Comparison of ENCODE assay signal across 8 cellular contexts in genomic region chr6:127641905-127642304, GRCh38.
DNase-seq lines count a peak whose midpoint lies in the region; ATAC-seq and TF ChIP-seq lines count a peak whose summit lies in the region.

No MANE protein-coding gene starts in this region.

- DNase-seq in DMS114 treated with DMSO at 0.1 percent for 48 hours (lab: John Stamatoyannopoulos, UW; ENCODE audit: unreplicated experiment) (peak; percentile 3), NOMO-1 treated with dmso at 0.1 percent for 144 hours (lab: John Stamatoyannopoulos, UW; ENCODE audit: unreplicated experiment) (peak; percentile 15), dedifferentiated amniotic fluid mesenchymal stem cell (ENCODE audit: extremely low spot score) (peak; percentile 50), mucosa of descending colon (peak in 1 of 3 donors; percentile 16), immature natural killer cell (no peak), aorta (no peak)

- no peaks in the 10 kb centered on the region for H3K27me3 ChIP-seq in aorta (ENCODE audit: control insufficient read depth in 1 of 2, insufficient read depth in 2 of 2, low read length in 1 of 2)

- H3K9me3 Mint-ChIP-seq in immature natural killer cell = peaks cover 0 to 4% (median under 1%) of the 10 kb centered on the region in 6 donors

- H3K9me3 ChIP-seq in mucosa of descending colon = no peaks in the 10 kb centered on the region
- H3K9me3 ChIP-seq in aorta (ENCODE audit: control insufficient read depth, low read length) = no peaks in the 10 kb centered on the region

- H3K4me3 ChIP-seq in mucosa of descending colon (no peak overlapping the region), aorta (ENCODE audit: low read length in 2 of 2) (no peak overlapping the region)

- no peak overlapping the region for H3K27ac Mint-ChIP-seq in immature natural killer cell

- no peak overlapping the region for H3K4me3 Mint-ChIP-seq in immature natural killer cell

- H3K36me3 Mint-ChIP-seq in immature natural killer cell = no peaks in the 10 kb centered on the region

- no peak for TF ChIP-seq CTCF in mucosa of descending colon (IDR thresholded peaks at IDR 0.05)

- ATAC-seq in GM19025 (IDR thresholded peaks at IDR 0.05; ENCODE audit: low read depth, unreplicated experiment) (peak; percentile 63), HG03378 (IDR thresholded peaks at IDR 0.05; ENCODE audit: unreplicated experiment) (peak; percentile 88), mucosa of descending colon (peak; percentile 43), aorta (ENCODE audit: low FRiP score) (no peak)

- no peak overlapping the region for H3K27ac ChIP-seq in aorta (ENCODE audit: low read depth in 1 of 2, low read length in 2 of 2)

- H3K27me3 Mint-ChIP-seq in immature natural killer cell (ENCODE audit: low read depth in 3 of 3) = peaks cover 0 to 6% (median 0%) of the 10 kb centered on the region in 3 donors

- 36 to 38% methylated on average over 7 of the region's 7 CpGs for WGBS in aorta, 2 donors

- intact Hi-C loops in mucosa of descending colon (cut with DNase I, micrococcal nuclease) (no loop called here), aorta (cut with DNase I) (loop anchor here in 1 of 2 donors (10.0 kb wide), 1 partner anchor 87 kb away; no protein-coding TSS in a partner anchor)

- H3K4me1 Mint-ChIP-seq in immature natural killer cell = no peaks in the 10 kb centered on the region

- H3K4me1 ChIP-seq in mucosa of descending colon (ENCODE audit: low read depth) = no peaks in the 10 kb centered on the region
- no peaks in the 10 kb centered on the region for H3K4me1 ChIP-seq in aorta (ENCODE audit: control insufficient read depth in 1 of 2, insufficient read depth in 2 of 2, low read length in 2 of 2)

- H3K36me3 ChIP-seq in mucosa of descending colon (ENCODE audit: low read depth) (no peaks in the 10 kb centered on the region), aorta (ENCODE audit: control insufficient read depth in 1 of 2, insufficient read depth in 2 of 2, low read length in 1 of 2) (no peaks in the 10 kb centered on the region)

Comparison
In these comparisons a context has a peak if more than half of its experiments do, and no peak if none do; other contexts are left out.
1. DNase-seq: peak in DMS114 treated with DMSO at 0.1 percent for 48 hours (single experiment), NOMO-1 treated with dmso at 0.1 percent for 144 hours (single experiment) and dedifferentiated amniotic fluid mesenchymal stem cell (single experiment); none in immature natural killer cell (0 of 3) and aorta (0 of 2).